8 cellular contexts compared by ENCODE assay signal in the genomic region with DNA sequence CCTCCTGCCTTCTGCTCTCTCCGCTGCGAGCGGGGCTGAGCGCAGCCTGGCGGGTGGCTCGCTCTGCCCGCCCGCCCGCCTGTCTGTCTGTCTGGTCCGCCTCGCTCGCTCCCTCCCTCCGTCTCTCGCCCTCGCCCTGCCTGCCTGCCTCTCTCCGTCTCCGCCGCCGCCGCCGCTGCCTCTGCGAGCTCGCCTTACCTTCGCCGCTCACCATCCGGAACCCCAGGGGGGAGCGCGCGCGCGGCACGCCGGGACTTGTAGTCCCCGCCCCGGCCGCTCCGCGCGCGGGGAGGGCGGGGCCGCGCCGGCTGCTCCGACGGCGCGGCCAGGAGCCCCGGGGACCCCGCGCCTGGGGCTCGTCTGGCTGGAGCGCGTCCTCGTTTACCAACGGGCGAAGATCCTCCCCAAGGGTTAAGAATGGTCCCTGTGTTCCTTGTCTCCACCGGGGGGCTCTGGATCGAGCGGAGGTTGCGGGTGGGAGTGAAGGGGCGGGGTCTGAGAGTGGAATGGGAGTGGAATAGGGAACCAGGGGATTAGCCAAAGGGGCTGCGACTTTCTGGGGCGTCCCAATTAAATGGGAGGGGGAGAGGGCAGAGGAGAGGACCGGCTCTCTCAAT. TPM values are rescaled to one million over a fixed set of nuclear protein-coding genes. Genes with fewer than 3 reads are reported as not detected.
DNase-seq lines count a peak whose midpoint lies in the region; ATAC-seq and TF ChIP-seq lines count a peak whose summit lies in the region.

A gene with protein sequence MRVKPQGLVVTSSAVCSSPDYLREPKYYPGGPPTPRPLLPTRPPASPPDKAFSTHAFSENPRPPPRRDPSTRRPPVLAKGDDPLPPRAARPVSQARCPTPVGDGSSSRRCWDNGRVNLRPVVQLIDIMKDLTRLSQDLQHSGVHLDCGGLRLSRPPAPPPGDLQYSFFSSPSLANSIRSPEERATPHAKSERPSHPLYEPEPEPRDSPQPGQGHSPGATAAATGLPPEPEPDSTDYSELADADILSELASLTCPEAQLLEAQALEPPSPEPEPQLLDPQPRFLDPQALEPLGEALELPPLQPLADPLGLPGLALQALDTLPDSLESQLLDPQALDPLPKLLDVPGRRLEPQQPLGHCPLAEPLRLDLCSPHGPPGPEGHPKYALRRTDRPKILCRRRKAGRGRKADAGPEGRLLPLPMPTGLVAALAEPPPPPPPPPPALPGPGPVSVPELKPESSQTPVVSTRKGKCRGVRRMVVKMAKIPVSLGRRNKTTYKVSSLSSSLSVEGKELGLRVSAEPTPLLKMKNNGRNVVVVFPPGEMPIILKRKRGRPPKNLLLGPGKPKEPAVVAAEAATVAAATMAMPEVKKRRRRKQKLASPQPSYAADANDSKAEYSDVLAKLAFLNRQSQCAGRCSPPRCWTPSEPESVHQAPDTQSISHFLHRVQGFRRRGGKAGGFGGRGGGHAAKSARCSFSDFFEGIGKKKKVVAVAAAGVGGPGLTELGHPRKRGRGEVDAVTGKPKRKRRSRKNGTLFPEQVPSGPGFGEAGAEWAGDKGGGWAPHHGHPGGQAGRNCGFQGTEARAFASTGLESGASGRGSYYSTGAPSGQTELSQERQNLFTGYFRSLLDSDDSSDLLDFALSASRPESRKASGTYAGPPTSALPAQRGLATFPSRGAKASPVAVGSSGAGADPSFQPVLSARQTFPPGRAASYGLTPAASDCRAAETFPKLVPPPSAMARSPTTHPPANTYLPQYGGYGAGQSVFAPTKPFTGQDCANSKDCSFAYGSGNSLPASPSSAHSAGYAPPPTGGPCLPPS (N-terminal part only) (minus strand): TSS at position 183 of the 617 bp plus-strand sequence. CDS start 52,029 bp downstream, outside the sequence.

- H3K4me3 ChIP-seq in left ventricle myocardium inferior = peak within 1 kb of the TSS; percentile 99
- peak within 1 kb of the TSS; percentile 74 to 90 (median 80) for H3K4me3 ChIP-seq in upper lobe of left lung

- intact Hi-C loops in left ventricle myocardium inferior (cut with micrococcal nuclease) = no loop called here

- no peaks in the 10 kb centered on the region for H3K36me3 Mint-ChIP-seq in HFFc6 (ENCODE audit: low read depth)
- no peaks in the 10 kb centered on the region for H3K36me3 Mint-ChIP-seq in progenitor cell of endocrine pancreas (ENCODE audit: insufficient read depth)

- no peak for TF ChIP-seq EP300 in upper lobe of left lung (IDR thresholded peaks at IDR 0.05)

- peak within 1 kb of the TSS; percentile 76 for H3K27ac Mint-ChIP-seq in HFFc6
- peak within 1 kb of the TSS; percentile 95 for H3K27ac Mint-ChIP-seq in progenitor cell of endocrine pancreas

- H3K4me1 ChIP-seq in left ventricle myocardium inferior = peaks cover 75% of the 10 kb centered on the region
- H3K4me1 ChIP-seq in upper lobe of left lung = peaks cover 38 to 67% (median 50%) of the 10 kb centered on the region in 4 donors

- peak in 3 of 4 donors; percentile 51 to 89 (median 59) for TF ChIP-seq POLR2A in upper lobe of left lung (IDR thresholded peaks at IDR 0.05)

- peak; percentile 76 to 88 for ATAC-seq in upper lobe of left lung (ENCODE audit: low FRiP score in 2 of 2)

- H3K36me3 ChIP-seq in left ventricle myocardium inferior = no peaks in the 10 kb centered on the region
- no peaks in the 10 kb centered on the region for H3K36me3 ChIP-seq in upper lobe of left lung

- H3K27me3 Mint-ChIP-seq in HFFc6 (ENCODE audit: insufficient read depth) (no peaks in the 10 kb centered on the region; the same call in 1 of the 2 replicates), progenitor cell of endocrine pancreas (peaks cover 6% of the 10 kb centered on the region)

- peak; percentile 75 for DNase-seq in DMS79 treated with DMSO at 0.1 percent for 48 hours (lab: John Stamatoyannopoulos, UW)
- DNase-seq in HFFc6 = peak; percentile 90
- peak; percentile 65 for DNase-seq in NCI-H1694 (lab: John Stamatoyannopoulos, UW)
- DNase-seq in T-helper 2 cell = peak; percentile 84 to 94 (median 89)
- DNase-seq in amygdala (lab: John Stamatoyannopoulos, UW) = peak in 53 of 56 donors; percentile 33 to 89 (median 78)
- DNase-seq in left ventricle myocardium inferior = peak; percentile 93
- peak; percentile 85 for DNase-seq in progenitor cell of endocrine pancreas (ENCODE audit: low spot score, unreplicated experiment)
- DNase-seq in upper lobe of left lung = peak; percentile 94 to 99

- peak within 1 kb of the TSS; percentile 98 for H3K27ac ChIP-seq in left ventricle myocardium inferior (replicated peaks)
- H3K27ac ChIP-seq in upper lobe of left lung = peak within 1 kb of the TSS; percentile 84 to 97 (median 94)

- H3K27me3 ChIP-seq in left ventricle myocardium inferior (ENCODE audit: low read depth) = no peaks in the 10 kb centered on the region
- H3K27me3 ChIP-seq in upper lobe of left lung = no peaks in the 10 kb centered on the region

- peaks cover 21% of the 10 kb centered on the region for H3K4me1 Mint-ChIP-seq in HFFc6 (ENCODE audit: low read depth)
- peaks cover 45% of the 10 kb centered on the region for H3K4me1 Mint-ChIP-seq in progenitor cell of endocrine pancreas (ENCODE audit: low read depth)

- WGBS in upper lobe of left lung, 2 donors = 0 to 1% methylated on average over 12 to 51 of the region's 65 CpGs

- TF ChIP-seq CTCF in HFFc6 (IDR thresholded peaks at IDR 0.05) = no peak; the same call in 1 of the 2 replicates
- peak; percentile 18 for TF ChIP-seq CTCF in left ventricle myocardium inferior (IDR thresholded peaks at IDR 0.05; ENCODE audit: borderline replicate concordance)
- no peak for TF ChIP-seq CTCF in progenitor cell of endocrine pancreas (IDR thresholded peaks at IDR 0.05; ENCODE audit: unreplicated experiment)
- peak; percentile 43 to 77 (median 65) for TF ChIP-seq CTCF in upper lobe of left lung (IDR thresholded peaks at IDR 0.05)

- H3K4me3 Mint-ChIP-seq in HFFc6 (peak within 1 kb of the TSS; percentile 91), progenitor cell of endocrine pancreas (ENCODE audit: low read depth) (peak within 1 kb of the TSS; percentile 94)

- H3K9me3 Mint-ChIP-seq in HFFc6 (no peaks in the 10 kb centered on the region), progenitor cell of endocrine pancreas (ENCODE audit: low read depth) (no peaks in the 10 kb centered on the region)

- H3K9me3 ChIP-seq in left ventricle myocardium inferior (replicated peaks) (no peaks in the 10 kb centered on the region), upper lobe of left lung (no peaks in the 10 kb centered on the region)

RNA-seq across cellular contexts. Expression of the gene that starts here (rescaled TPM):
- 10 to 100 TPM; 30.7 to 53.2 (median 34.7) TPM for total RNA-seq in HFFc6 (2021; fragmentation: NEBNext Ultra II Directional; extraction: Animal tissue kit (Norgen Biotek cat#: 25700))
- total RNA-seq in left ventricle myocardium inferior = 40.1 TPM
- total RNA-seq in progenitor cell of endocrine pancreas = 53.3 and 56.3 TPM in 2 replicates
- 10 to 100 TPM; 10.8 to 43.4 (median 26.2) TPM for total RNA-seq in upper lobe of left lung

Comparison
In these comparisons a context has a peak if more than half of its experiments do, and no peak if none do; other contexts are left out.
1. Peak in every context shown above with its lines: DNase-seq, ATAC-seq, H3K4me3 ChIP-seq and H3K27ac ChIP-seq.
2. CTCF ChIP-seq: peak in left ventricle myocardium inferior (single experiment) and upper lobe of left lung (6 of 6); none in HFFc6 (single experiment) and progenitor cell of endocrine pancreas (single experiment).